ENCODE assay signal across 8 cellular contexts in the genomic region with DNA sequence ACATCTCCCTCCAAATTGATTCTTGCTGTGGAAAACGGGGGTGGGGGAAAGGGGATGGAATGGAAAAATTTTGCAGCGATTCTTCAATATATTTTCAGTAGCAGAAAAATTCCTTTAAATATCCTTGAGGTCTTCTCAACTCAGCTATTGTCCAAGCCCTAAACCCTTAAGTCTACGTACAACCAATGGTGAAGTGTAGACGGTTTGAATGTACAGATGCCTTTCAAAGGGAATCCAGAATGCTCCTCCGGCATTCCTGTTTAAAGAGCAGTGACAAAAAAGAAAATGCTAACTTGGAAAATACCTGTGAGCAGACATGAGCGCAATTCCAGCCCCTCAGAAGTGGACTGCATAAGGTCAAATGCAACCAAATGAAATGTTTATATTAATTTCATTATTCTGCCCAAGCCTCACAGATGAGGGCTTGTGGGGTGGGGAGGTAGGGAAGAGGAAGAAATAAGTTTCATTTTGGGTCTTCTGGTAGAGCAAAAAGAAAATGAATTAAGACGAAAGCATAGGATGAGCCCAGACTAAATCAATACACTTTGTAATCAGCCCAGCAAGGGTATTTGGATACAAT. TPM values are rescaled to one million over a fixed set of nuclear protein-coding genes. Genes with fewer than 3 reads are reported as not detected.
DNase-seq lines count a peak whose midpoint lies in the region; ATAC-seq and TF ChIP-seq lines count a peak whose summit lies in the region.

No MANE protein-coding gene starts in this region.

- no peak for ATAC-seq in activated CD8-positive, alpha-beta T cell treated with anti-CD3 and anti-CD28 coated beads for 36 hours
- ATAC-seq in stimulated activated naive B cell treated with anti-CD40 and anti-IgM and Interleukin-4, amounts not matched to agents 10 μg/mL and 1 μg/mL and 100 μg/mL, for 72 hours (replicated peaks), result no peak
- ATAC-seq in HG03378 (IDR thresholded peaks at IDR 0.05; ENCODE audit: unreplicated experiment), result no peak

- H3K27ac Mint-ChIP-seq in activated CD8-positive, alpha-beta T cell treated with anti-CD3 and anti-CD28 coated beads for 36 hours, result peak overlapping the region; percentile 93
- peak overlapping the region in 3 of 6 donors; percentile 4 to 62 (median 62) for H3K27ac Mint-ChIP-seq in immature natural killer cell
- H3K27ac Mint-ChIP-seq in stimulated activated naive B cell treated with anti-CD40 and anti-IgM and Interleukin-4, amounts not matched to agents 10 μg/mL and 1 μg/mL and 100 μg/mL, for 72 hours, result peak overlapping the region; percentile 98

- no peaks in the 10 kb centered on the region for H3K27me3 Mint-ChIP-seq in activated CD8-positive, alpha-beta T cell treated with anti-CD3 and anti-CD28 coated beads for 36 hours
- H3K27me3 Mint-ChIP-seq in immature natural killer cell (ENCODE audit: low read depth in 3 of 3), result peaks cover 12 to 29% (median 23%) of the 10 kb centered on the region in 3 donors
- H3K27me3 Mint-ChIP-seq in stimulated activated naive B cell treated with anti-CD40 and anti-IgM and Interleukin-4, amounts not matched to agents 10 μg/mL and 1 μg/mL and 100 μg/mL, for 72 hours, result no peaks in the 10 kb centered on the region

- intact Hi-C loops in activated CD8-positive, alpha-beta T cell treated with anti-CD3 and anti-CD28 coated beads for 36 hours (cut with micrococcal nuclease), result loop anchor here (5.0 to 10.0 kb wide), 5 partner anchors 128 to 576 kb away; no protein-coding TSS in a partner anchor

- DNase-seq in NCI-H748 (lab: John Stamatoyannopoulos, UW; ENCODE audit: unreplicated experiment), result peak; percentile 12
- no peak for DNase-seq in NCI-H748 treated with DMSO at 0.1 percent for 48 hours (lab: John Stamatoyannopoulos, UW)
- DNase-seq in activated CD8-positive, alpha-beta T cell treated with anti-CD3 and anti-CD28 coated beads for 36 hours, result no peak
- DNase-seq in immature natural killer cell, result no peak
- DNase-seq in stimulated activated naive B cell treated with anti-CD40 and anti-IgM and Interleukin-4, amounts not matched to agents 10 μg/mL and 1 μg/mL and 100 μg/mL, for 72 hours, result no peak
- no peak for DNase-seq in NCI-H446 (lab: John Stamatoyannopoulos, UW)
- DNase-seq in HUDEP-2 (lab: John Stamatoyannopoulos, UW; ENCODE audit: unreplicated experiment in 76 of 76), result no peak

- CTCF ChIA-PET in activated CD8-positive, alpha-beta T cell treated with anti-CD3 and anti-CD28 coated beads for 36 hours (lab: Charles Lee), result interaction anchor here (1.7 kb wide), 1 partner anchor 272 kb away, joined by 5 read pairs; no protein-coding TSS in a partner anchor

- H3K36me3 Mint-ChIP-seq in activated CD8-positive, alpha-beta T cell treated with anti-CD3 and anti-CD28 coated beads for 36 hours (ENCODE audit: low read depth), result peaks cover 23% of the 10 kb centered on the region
- H3K36me3 Mint-ChIP-seq in immature natural killer cell, result peaks cover 3 to 4% (median 4%) of the 10 kb centered on the region in 3 donors
- H3K36me3 Mint-ChIP-seq in stimulated activated naive B cell treated with anti-CD40 and anti-IgM and Interleukin-4, amounts not matched to agents 10 μg/mL and 1 μg/mL and 100 μg/mL, for 72 hours, result peaks cover 22 to 28% of the 10 kb centered on the region in 2 donors

- H3K4me1 Mint-ChIP-seq in activated CD8-positive, alpha-beta T cell treated with anti-CD3 and anti-CD28 coated beads for 36 hours (ENCODE audit: low read depth), result peaks cover 43% of the 10 kb centered on the region
- peaks cover 25 to 49% of the 10 kb centered on the region in 2 donors for H3K4me1 Mint-ChIP-seq in immature natural killer cell
- peaks cover 23 to 60% of the 10 kb centered on the region in 2 donors for H3K4me1 Mint-ChIP-seq in stimulated activated naive B cell treated with anti-CD40 and anti-IgM and Interleukin-4, amounts not matched to agents 10 μg/mL and 1 μg/mL and 100 μg/mL, for 72 hours

- no peaks in the 10 kb centered on the region for H3K9me3 Mint-ChIP-seq in activated CD8-positive, alpha-beta T cell treated with anti-CD3 and anti-CD28 coated beads for 36 hours
- no peaks in the 10 kb centered on the region for H3K9me3 Mint-ChIP-seq in immature natural killer cell
- H3K9me3 Mint-ChIP-seq in stimulated activated naive B cell treated with anti-CD40 and anti-IgM and Interleukin-4, amounts not matched to agents 10 μg/mL and 1 μg/mL and 100 μg/mL, for 72 hours, result no peaks in the 10 kb centered on the region

- POLR2A ChIA-PET in activated CD8-positive, alpha-beta T cell treated with anti-CD3 and anti-CD28 coated beads for 36 hours (lab: Charles Lee), result interaction anchor here (1.0 kb wide), 1 partner anchor 164 kb away, joined by 3 read pairs; no protein-coding TSS in a partner anchor

- H3K4me3 Mint-ChIP-seq in activated CD8-positive, alpha-beta T cell treated with anti-CD3 and anti-CD28 coated beads for 36 hours, result peak overlapping the region; percentile 84
- H3K4me3 Mint-ChIP-seq in immature natural killer cell, result peak overlapping the region; percentile 87 to 96 (median 92)
- peak overlapping the region; percentile 90 to 97 for H3K4me3 Mint-ChIP-seq in stimulated activated naive B cell treated with anti-CD40 and anti-IgM and Interleukin-4, amounts not matched to agents 10 μg/mL and 1 μg/mL and 100 μg/mL, for 72 hours

- no peak for TF ChIP-seq CTCF in activated CD8-positive, alpha-beta T cell treated with anti-CD3 and anti-CD28 coated beads for 36 hours (IDR thresholded peaks at IDR 0.05)

RNA-seq across cellular contexts. Expression of a gene that starts 2.8 kb away (rescaled TPM):
- total RNA-seq in activated CD8-positive, alpha-beta T cell treated with anti-CD3 and anti-CD28 coated beads for 36 hours, result 100 to 1,000 TPM; 145 to 153 TPM
- 100 to 1,000 TPM in 1 of 3 donors, 10 to 100 TPM in 2; 68.2 to 133 (median 84.0) TPM for polyA plus RNA-seq in immature natural killer cell
